ENCODE assay signal across 23 cellular contexts in genomic region chr19:447816-448546, GRCh38. TPM values are rescaled to one million over a fixed set of nuclear protein-coding genes. Genes with fewer than 3 reads are reported as not detected.
A peak's percentile ranks its signal among the peaks of the same experiment; 100 is the strongest.
DNase-seq lines count a peak whose midpoint lies in the region; ATAC-seq, FAIRE-seq and TF ChIP-seq lines count a peak whose summit lies in the region.
"Had no signal": no experiment of that assay in that cellular context is flagged by ENCODE, and none has a peak within 500 bp of the region (broad histone marks: within the 10 kb centered on the region; RNA-seq: fewer than 3 reads in every experiment).

No MANE protein-coding gene starts in this region.

- H2BK20ac ChIP-seq in H9 (ENCODE audit: low read depth, low read length, poor library complexity, severe bottlenecking) = no peak overlapping the region

- H3K4me2 ChIP-seq in H9 (ENCODE audit: insufficient read depth, insufficient read length, low read length) = no peak overlapping the region

- intact Hi-C loops in sciatic nerve (cut with DNase I) = no loop called here

- H3T11ph ChIP-seq in H9 (ENCODE audit: low read length) = no peak overlapping the region

- H3K36me3 Mint-ChIP-seq in H9 (ENCODE audit: insufficient read depth in 1 of 3, low read depth in 3 of 3) = peaks cover 4 to 17% (median 12%) of the 10 kb centered on the region in 3 experiments; a peak in 6 of 7 replicates
- H3K36me3 Mint-ChIP-seq in activated T-cell treated with anti-CD3 and anti-CD28 coated beads, Interleukin-2, amount 50 U/mL, for 72 hours (ENCODE audit: insufficient read depth in 2 of 2) = peaks cover 4% of the 10 kb centered on the region in 2 donors

- H3K27ac Mint-ChIP-seq in H9 = peak overlapping the region in 2 of 3 experiments; percentile 68 to 78; a peak in 1 of 7 replicates
- no peak overlapping the region for H3K27ac Mint-ChIP-seq in activated T-cell treated with anti-CD3 and anti-CD28 coated beads, Interleukin-2, amount 50 U/mL, for 72 hours
- H3K27ac Mint-ChIP-seq: activated T-helper 2 cell treated with anti-CD3 and anti-CD28 coated beads, Interferon-gamma antibody, Interleukin-2, Interleukin-4, amounts not matched to agents 10 μg/mL and 5 μg/mL and 100 μg/mL, durations not matched to agents 14 hours and 24 hours and 36 hours; HFFc6 had no signal

- TF ChIP-seq CTCF in H9 (conservative IDR thresholded peaks at IDR 0.05) = no peak

- H3K27me3 Mint-ChIP-seq in H9 (ENCODE audit: low read depth) = peaks cover 10% of the 10 kb centered on the region
- H3K27me3 Mint-ChIP-seq in activated T-cell treated with anti-CD3 and anti-CD28 coated beads, Interleukin-2, amount 50 U/mL, for 72 hours (ENCODE audit: low read depth) = no peaks in the 10 kb centered on the region

- FAIRE-seq in endometrium (lab: Jason Lieb, UNC) = peak; percentile 61

- H3K4me3 Mint-ChIP-seq in H9 = no peak overlapping the region
- H3K4me3 Mint-ChIP-seq in activated T-cell treated with anti-CD3 and anti-CD28 coated beads, Interleukin-2, amount 50 U/mL, for 72 hours = no peak overlapping the region
- H3K4me3 Mint-ChIP-seq: HFFc6 had no signal

- H3K27ac ChIP-seq in H9 (ENCODE audit: insufficient read length, low read depth, low read length) = no peak overlapping the region
- H3K27ac ChIP-seq: neutrophil had no signal

- no peak overlapping the region for H3K9ac ChIP-seq in H9 (ENCODE audit: extremely low read depth, insufficient read length, low read length)

- no peaks in the 10 kb centered on the region for H3K23me2 ChIP-seq in H9 (ENCODE audit: insufficient read length, low read depth, low read length, poor library complexity, severe bottlenecking)

- no peak overlapping the region for H2BK12ac ChIP-seq in H9 (ENCODE audit: insufficient read length, low read depth, low read length)

- peaks cover 0 to 5% of the 10 kb centered on the region in 2 experiments; a peak in 1 of 4 replicates for H3K4me1 Mint-ChIP-seq in H9
- H3K4me1 Mint-ChIP-seq in activated T-cell treated with anti-CD3 and anti-CD28 coated beads, Interleukin-2, amount 50 U/mL, for 72 hours (ENCODE audit: low read depth) = no peaks in the 10 kb centered on the region

- no peaks in the 10 kb centered on the region for H3K27me3 ChIP-seq in H9 (ENCODE audit: insufficient read depth, low read length)

- no CpG with 5 or more reads among the region's 31 CpGs for WGBS in H9 (ENCODE audit: extremely low coverage, insufficient read length, low lambda C conversion rate)

- H4K20me1 ChIP-seq in H9 (ENCODE audit: control insufficient read depth, insufficient read depth, insufficient read length) = no peaks in the 10 kb centered on the region

- no peak overlapping the region for H2AK5ac ChIP-seq in H9 (ENCODE audit: insufficient read length, low read length)

- no peak overlapping the region for H2BK120ac ChIP-seq in H9 (ENCODE audit: low read depth, low read length, poor library complexity, severe bottlenecking)

- no peaks in the 10 kb centered on the region for H3K9me3 ChIP-seq in H9 (ENCODE audit: control insufficient read depth, low read depth, low read length)
- H3K9me3 ChIP-seq: neutrophil had no signal

- peak; percentile 80 for ATAC-seq in sciatic nerve
- ATAC-seq in activated T-cell treated with anti-CD3 and anti-CD28 coated beads, Interleukin-2, amount 50 U/mL, for 72 hours (replicated peaks in 1 of 2) = no peak
- ATAC-seq: activated CD4-positive, CD25-positive, alpha-beta regulatory T cell treated with anti-CD3 and anti-CD28 coated beads, Interleukin-2, amount 50 U/mL, for 24 hours had no signal

- H3K9me3 Mint-ChIP-seq in H9 = peaks cover 19 to 30% of the 10 kb centered on the region in 2 experiments
- peaks cover 0 to 5% of the 10 kb centered on the region in 2 donors for H3K9me3 Mint-ChIP-seq in activated T-cell treated with anti-CD3 and anti-CD28 coated beads, Interleukin-2, amount 50 U/mL, for 72 hours

- no peak overlapping the region for H2AFZ ChIP-seq in H9 (ENCODE audit: low read length)

- no peak overlapping the region for H3K18ac ChIP-seq in H9 (ENCODE audit: insufficient read length, low read depth, low read length)

- no peak overlapping the region for H4K8ac ChIP-seq in H9 (replicated peaks; ENCODE audit: insufficient read length, low read depth, low read length)

- no peak overlapping the region for H3K14ac ChIP-seq in H9 (ENCODE audit: insufficient read depth, low read length)

- H3K4ac ChIP-seq in H9 (ENCODE audit: low read depth, low read length) = no peak overlapping the region

- H3K4me1 ChIP-seq in H9 (ENCODE audit: insufficient read depth, low read length) = no peaks in the 10 kb centered on the region

- no peak overlapping the region for H3K23ac ChIP-seq in H9 (ENCODE audit: insufficient read length, low read depth, low read length)

- no peaks in the 10 kb centered on the region for H3K79me1 ChIP-seq in H9 (ENCODE audit: insufficient read depth, low read depth, low read length, poor library complexity, severe bottlenecking)

- H2BK5ac ChIP-seq in H9 (ENCODE audit: insufficient read length, low read length) = no peak overlapping the region

- no peak overlapping the region for H4K5ac ChIP-seq in H9 (ENCODE audit: insufficient read length, low read depth, low read length)

- DNase-seq in H9 = no peak
- DNase-seq in left kidney (ENCODE audit: low read depth, low spot score) = peak; percentile 85
- no peak for DNase-seq in sciatic nerve (ENCODE audit: low spot score)
- no peak for DNase-seq in RKO (ENCODE audit: low spot score)
- no peak for DNase-seq in activated T-cell treated with anti-CD3 and anti-CD28 coated beads, Interleukin-2, amount 50 U/mL, for 72 hours
- DNase-seq in stimulated activated CD4-positive, alpha-beta T cell treated with anti-CD3 and anti-CD28 coated beads, Interleukin-15, amount 100 ng/mL, for 24 hours = no peak
- no peak for DNase-seq in NCI-H2107 (lab: John Stamatoyannopoulos, UW)
- DNase-seq: amniotic stem cell; COR-L47; foreskin melanocyte; HFFc6; mesendoderm; NCI-H1694 treated with DMSO at 0.1 percent for 48 hours; NCI-H446; SHP77 treated with DMSO at 0.1 percent for 48 hours; stimulated activated CD4-positive, alpha-beta T cell treated with anti-CD3 and anti-CD28 coated beads, Interleukin-2, amount 100 ng/mL, for 48 hours; substantia nigra had no signal

- no peak overlapping the region for H2BK15ac ChIP-seq in H9 (ENCODE audit: low read depth, low read length)

- H4K91ac ChIP-seq in H9 (ENCODE audit: insufficient read length, low read depth, low read length) = no peak overlapping the region

- H3K79me2 ChIP-seq in H9 (ENCODE audit: insufficient read depth, low read length) = no peaks in the 10 kb centered on the region

- H3K56ac ChIP-seq in H9 (ENCODE audit: insufficient read length, low read depth, low read length) = no peak overlapping the region

RNA-seq across cellular contexts. Expression of gene SHC2, which starts 12.9 kb away (rescaled TPM):
- 16.6 and 18.0 TPM in 2 replicates for total RNA-seq in H9 (2021)
- 31.6 TPM for total RNA-seq in sciatic nerve
- 1 to 10 TPM; 1.9 to 2.5 TPM for total RNA-seq in activated T-cell treated with anti-CD3 and anti-CD28 coated beads, Interleukin-2, amount 50 U/mL, for 72 hours
- total RNA-seq: activated T-helper 2 cell treated with anti-CD3 and anti-CD28 coated beads, Interferon-gamma antibody, Interleukin-2, Interleukin-4, amounts not matched to agents 10 μg/mL and 5 μg/mL and 100 μg/mL, durations not matched to agents 14 hours and 24 hours and 36 hours; HFFc6; T-helper 2 cell treated with Interferon-gamma antibody and Interleukin-4, amounts not matched to agents 100 ng/mL and 5 ng/mL, for 36 hours had no signal

RNA-seq across cellular contexts. Expression of gene C2CD4C, which starts 39.0 kb away (rescaled TPM):
- 14.6 and 15.4 TPM in 2 replicates for total RNA-seq in H9 (2021)
- total RNA-seq in sciatic nerve = 2.8 TPM
- total RNA-seq in activated T-cell treated with anti-CD3 and anti-CD28 coated beads, Interleukin-2, amount 50 U/mL, for 72 hours = under 1 TPM; 0.77 to 0.97 TPM
- total RNA-seq: HFFc6, M059J had no signal

RNA-seq across cellular contexts. Expression of gene MADCAM1, which starts 48.3 kb away (rescaled TPM):
- total RNA-seq in H9 (2021) (0.72 and 1.2 TPM in 2 replicates), sciatic nerve (1.1 TPM)
- under 1 TPM; 0.31 to 0.32 TPM for total RNA-seq in activated T-cell treated with anti-CD3 and anti-CD28 coated beads, Interleukin-2, amount 50 U/mL, for 72 hours
- total RNA-seq: M059J had no signal

RNA-seq across cellular contexts. Expression of gene TPGS1, which starts 59.3 kb away (rescaled TPM):
- 7.4 and 8.1 TPM in 2 replicates for total RNA-seq in H9 (2021)
- total RNA-seq in sciatic nerve = 18.5 TPM
- 10 to 100 TPM; 11.9 to 12.1 TPM for total RNA-seq in activated T-cell treated with anti-CD3 and anti-CD28 coated beads, Interleukin-2, amount 50 U/mL, for 72 hours
